ENCODE assay signal across 15 cellular contexts in the genomic region with DNA sequence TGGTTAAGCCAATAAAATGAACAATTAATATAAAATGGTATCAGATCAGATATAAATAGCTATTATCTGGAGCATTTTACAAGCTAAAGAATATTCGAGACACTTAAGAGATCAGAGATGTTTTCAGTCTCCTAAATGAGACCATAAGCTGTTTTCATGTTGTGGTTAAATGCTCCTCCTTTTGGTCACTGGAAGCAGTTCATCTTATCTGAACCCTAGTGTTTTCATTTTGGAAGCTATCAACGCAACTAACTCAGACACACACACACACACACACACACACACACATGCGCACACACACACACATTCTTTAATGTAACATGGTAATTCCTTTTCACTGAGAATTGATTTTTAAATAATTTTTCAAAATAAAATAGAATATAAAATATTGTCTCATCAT. TPM values are rescaled to one million over a fixed set of nuclear protein-coding genes. Genes with fewer than 3 reads are reported as not detected.
DNase-seq lines count a peak whose midpoint lies in the region; ATAC-seq and TF ChIP-seq lines count a peak whose summit lies in the region.
"Had no signal": no experiment of that assay in that cellular context is flagged by ENCODE, and none has a peak within 500 bp of the region (broad histone marks: within the 10 kb centered on the region; RNA-seq: fewer than 3 reads in every experiment).

No MANE protein-coding gene starts in this region.

- dilution Hi-C loops in IMR-90 (cut with HindIII; ENCODE audit: low sequenced_read_pairs, unreplicated experiment): no loop called here

- TF ChIP-seq CTCF in C4-2B (conservative IDR thresholded peaks at IDR 0.05) (peak; percentile 14; the same call in 1 of the 2 replicates), IMR-90 (conservative IDR thresholded peaks at IDR 0.05; ENCODE audit: low read depth, low read length) (peak; percentile 31; the same call in 1 of the 2 replicates), foreskin keratinocyte (conservative IDR thresholded peaks at IDR 0.05) (peak; percentile 44), adrenal gland (IDR thresholded peaks at IDR 0.05) (peak in 3 of 6 experiments; percentile 34 to 37 (median 35)), tibial nerve (IDR thresholded peaks at IDR 0.05) (no peak)

- TF ChIP-seq POLR2A in IMR-90 (IDR thresholded peaks at IDR 0.05; ENCODE audit: low read depth, low read length) (no peak), adrenal gland (IDR thresholded peaks at IDR 0.05) (no peak), tibial nerve (IDR thresholded peaks at IDR 0.05) (no peak)

- H3K14ac ChIP-seq in IMR-90 (replicated peaks; ENCODE audit: low read depth, low read length): no peak overlapping the region

- no peak overlapping the region for H4K8ac ChIP-seq in IMR-90 (ENCODE audit: low read depth in 2 of 2, low read length in 2 of 2)

- no peaks in the 10 kb centered on the region; the same call in 1 of the 2 replicates for H3K9me1 ChIP-seq in IMR-90 (ENCODE audit: insufficient read depth, low read length)

- no peak overlapping the region for H3K56ac ChIP-seq in IMR-90 (ENCODE audit: extremely low read depth, insufficient read depth, low read length)

- no peak overlapping the region for H2BK5ac ChIP-seq in IMR-90 (ENCODE audit: low read depth, low read length, poor library complexity, severe bottlenecking)

- H4K5ac ChIP-seq in IMR-90 (ENCODE audit: low read depth, low read length): no peak overlapping the region

- intact Hi-C loops in IMR-90 (cut with micrococcal nuclease): loop anchor here (2.0 kb wide), 1 partner anchor 140 kb away; no protein-coding TSS in a partner anchor
- intact Hi-C loops in adrenal gland (cut with DNase I): no loop called here

- no peak overlapping the region for H2AK9ac ChIP-seq in IMR-90 (replicated peaks; ENCODE audit: low read depth, low read length, poor library complexity)

- no peaks in the 10 kb centered on the region for H3K27me3 ChIP-seq in IMR-90 (ENCODE audit: control insufficient read depth, insufficient read depth, low read length)
- H3K27me3 ChIP-seq in adipocyte (replicated peaks; ENCODE audit: control insufficient read depth, insufficient read depth, low read length): no peaks in the 10 kb centered on the region
- H3K27me3 ChIP-seq in foreskin keratinocyte: no peaks in the 10 kb centered on the region
- H3K27me3 ChIP-seq in adrenal gland: no peaks in the 10 kb centered on the region
- no peaks in the 10 kb centered on the region for H3K27me3 ChIP-seq in tibial nerve
- H3K27me3 ChIP-seq: esophagus muscularis mucosa, left lung had no signal

- no peak for TF ChIP-seq EP300 in tibial nerve (IDR thresholded peaks at IDR 0.05)

- no peaks in the 10 kb centered on the region; a peak in 1 of 4 replicates for H3K79me1 ChIP-seq in IMR-90 (ENCODE audit: low read depth in 1 of 2, low read length in 2 of 2)

- H3K9me3 ChIP-seq in IMR-90 (ENCODE audit: control insufficient read depth, insufficient read depth, low read length) (no peaks in the 10 kb centered on the region), adipocyte (ENCODE audit: control insufficient read depth, low read length) (no peaks in the 10 kb centered on the region), adrenal gland (replicated peaks in 1 of 3) (peaks cover 0 to 3% (median 0%) of the 10 kb centered on the region in 3 donors), tibial nerve (no peaks in the 10 kb centered on the region)
- H3K9me3 ChIP-seq: esophagus muscularis mucosa had no signal

- CTCF ChIA-PET in IMR-90 (lab: Yijun Ruan, JAX): interaction anchor here (0.6 to 1.5 kb wide), 5 partner anchors 10 to 477 kb away, joined by 3 to 13 read pairs (median 4); partner anchors contain the start of gene LRRC8C

- H3K23ac ChIP-seq in IMR-90 (ENCODE audit: low read depth, low read length): no peak overlapping the region

- no CpG with 5 or more reads among the region's 3 CpGs for WGBS in IMR-90 (ENCODE audit: extremely low coverage in 2 of 2, insufficient read length in 1 of 2), 2 experiments
- 56 to 71% (median 65%) methylated on average over 3 of the region's 3 CpGs for WGBS in adrenal gland, 4 donors
- WGBS in tibial nerve, 2 donors: 60 to 68% methylated on average over 3 of the region's 3 CpGs

- H2BK120ac ChIP-seq in IMR-90 (ENCODE audit: low read depth, low read length): no peak overlapping the region

- no peak overlapping the region for H4K91ac ChIP-seq in IMR-90 (ENCODE audit: insufficient read depth, low read depth, low read length)

- H3K4me1 ChIP-seq in IMR-90 (ENCODE audit: control insufficient read depth, insufficient read depth, low read length) (no peaks in the 10 kb centered on the region), adipocyte (ENCODE audit: control insufficient read depth, insufficient read depth, low read length) (no peaks in the 10 kb centered on the region), foreskin keratinocyte (peaks cover 2% of the 10 kb centered on the region), adrenal gland (replicated peaks in 1 of 2) (peaks cover 12 to 22% of the 10 kb centered on the region in 2 donors), tibial nerve (peaks cover 0 to 31% (median 0%) of the 10 kb centered on the region in 4 donors)
- H3K4me1 ChIP-seq: esophagus muscularis mucosa, left lung had no signal

- H2BK15ac ChIP-seq in IMR-90 (ENCODE audit: low read depth, low read length): no peak overlapping the region

- peak; percentile 38 for DNase-seq in IMR-90
- DNase-seq in adipocyte (ENCODE audit: low read depth): peak; percentile 42
- DNase-seq in foreskin keratinocyte: no peak
- no peak for DNase-seq in adrenal gland
- DNase-seq in tibial nerve (ENCODE audit: low spot score in 2 of 2): no peak
- no peak for DNase-seq in NCI-H1417 treated with DMSO at 0.1 percent for 48 hours (lab: John Stamatoyannopoulos, UW)
- DNase-seq: activated CD8-positive, alpha-beta memory T cell treated with anti-CD3 and anti-CD28 coated beads, Interleukin-2, amount 50 U/mL, for 4 hours; DMS153; left lung; NCI-H187; nucleus accumbens; stimulated activated CD4-positive, alpha-beta T cell treated with anti-CD3 and anti-CD28 coated beads, Interleukin-15, amount 100 ng/mL, for 24 hours had no signal

- TF ChIP-seq RAD21 in IMR-90 (IDR thresholded peaks at IDR 0.05; ENCODE audit: low read length): 0 out of 2 replicates have a peak, but pooled peaks have one; percentile 20

- H3K36me3 ChIP-seq in IMR-90 (ENCODE audit: control insufficient read depth, insufficient read depth, low read length) (no peaks in the 10 kb centered on the region), adipocyte (ENCODE audit: control insufficient read depth, insufficient read depth, low read length, severe bottlenecking) (no peaks in the 10 kb centered on the region), adrenal gland (replicated peaks in 1 of 2) (no peaks in the 10 kb centered on the region), tibial nerve (no peaks in the 10 kb centered on the region)
- H3K36me3 ChIP-seq: esophagus muscularis mucosa, left lung had no signal

- in situ Hi-C loops in IMR-90 (cut with MboI; ENCODE audit: low sequenced_read_pairs): no loop called here

- no TSS peak for BruUV-seq in IMR-90 (replicated peaks; lab: Mats Ljungman, UMichigan)

- H3K18ac ChIP-seq in IMR-90 (ENCODE audit: low read depth, low read length): no peak overlapping the region

- no peak overlapping the region for H3K4me2 ChIP-seq in IMR-90 (ENCODE audit: low read depth, low read length)

- H3K27ac ChIP-seq in C4-2B (no peak overlapping the region), IMR-90 (ENCODE audit: insufficient read depth, low read length) (no peak overlapping the region), foreskin keratinocyte (no peak overlapping the region), adrenal gland (no peak overlapping the region), tibial nerve (no peak overlapping the region)
- H3K27ac ChIP-seq: esophagus muscularis mucosa, left lung had no signal

- no peak overlapping the region for H2AK5ac ChIP-seq in IMR-90 (ENCODE audit: low read depth, low read length)

- no peak overlapping the region for H2AFZ ChIP-seq in IMR-90 (replicated peaks; ENCODE audit: low read length, poor library complexity)

- no peak overlapping the region for H2BK20ac ChIP-seq in IMR-90 (ENCODE audit: low read depth, low read length)

- H3K9ac ChIP-seq in IMR-90 (ENCODE audit: low read depth, low read length): no peak overlapping the region
- no peak overlapping the region for H3K9ac ChIP-seq in adipocyte (ENCODE audit: low read length)

- POLR2A ChIA-PET in IMR-90 (lab: Charles Lee; ENCODE audit: unreplicated experiment): no interaction called here

- no peak for ATAC-seq in IMR-90 (ENCODE audit: low read depth)
- no peak for ATAC-seq in foreskin keratinocyte
- ATAC-seq in esophagus mucosa: no peak
- ATAC-seq: left lung had no signal

- H4K20me1 ChIP-seq in IMR-90 (ENCODE audit: insufficient read depth, low read length): no peaks in the 10 kb centered on the region

- H3K4ac ChIP-seq in IMR-90 (ENCODE audit: low read depth, low read length): no peak overlapping the region

- no peak overlapping the region for H3K4me3 ChIP-seq in IMR-90 (ENCODE audit: insufficient read depth, low read depth, low read length)
- no peak overlapping the region for H3K4me3 ChIP-seq in adipocyte (ENCODE audit: low read length)
- no peak overlapping the region for H3K4me3 ChIP-seq in adrenal gland
- no peak overlapping the region for H3K4me3 ChIP-seq in tibial nerve
- H3K4me3 ChIP-seq: esophagus muscularis mucosa, left lung had no signal

TF ChIP-seq in IMR-90, 13 proteins besides CTCF, POLR2A, EP300 and RAD21 (continues in another document):
- TF ChIP-seq, protein P1, sequence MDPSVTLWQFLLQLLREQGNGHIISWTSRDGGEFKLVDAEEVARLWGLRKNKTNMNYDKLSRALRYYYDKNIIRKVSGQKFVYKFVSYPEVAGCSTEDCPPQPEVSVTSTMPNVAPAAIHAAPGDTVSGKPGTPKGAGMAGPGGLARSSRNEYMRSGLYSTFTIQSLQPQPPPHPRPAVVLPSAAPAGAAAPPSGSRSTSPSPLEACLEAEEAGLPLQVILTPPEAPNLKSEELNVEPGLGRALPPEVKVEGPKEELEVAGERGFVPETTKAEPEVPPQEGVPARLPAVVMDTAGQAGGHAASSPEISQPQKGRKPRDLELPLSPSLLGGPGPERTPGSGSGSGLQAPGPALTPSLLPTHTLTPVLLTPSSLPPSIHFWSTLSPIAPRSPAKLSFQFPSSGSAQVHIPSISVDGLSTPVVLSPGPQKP (IDR thresholded peaks at IDR 0.05; ENCODE audit: borderline replicate concordance, low read depth, low read length): no peak
- no peak for TF ChIP-seq RCOR1 (IDR thresholded peaks at IDR 0.05; ENCODE audit: insufficient replicate concordance, low read length)

RNA-seq across cellular contexts. Expression of gene LRRC8C, which starts 10.0 kb away (rescaled TPM):
- total RNA-seq in IMR-90 (2012; rRNA removed) (12.9 and 15.3 TPM in 2 replicates), foreskin keratinocyte (23.2 and 27.9 TPM in 2 replicates), adrenal gland (10 to 100 TPM in 6 of 8 donors, 1 to 10 TPM in 2; 7.5 to 33.6 (median 16.9) TPM), tibial nerve (10 to 100 TPM; 16.5 to 23.8 (median 20.2) TPM), esophagus mucosa (1.8 TPM)
- polyA plus RNA-seq in IMR-90 (2012; rRNA removed) (6.5 TPM in 2 replicates), foreskin keratinocyte (7.1 and 7.6 TPM in 2 replicates), adrenal gland (10 to 100 TPM in 1 of 3 donors, 1 to 10 TPM in 2; 6.7 to 11.9 (median 9.5) TPM)
- 2.1 and 2.3 TPM in 2 replicates for polyA plus RNA-seq in IMR-90 (2012; cell fraction: cytosol; rRNA removed)
- 1.2 and 3.8 TPM in 2 replicates for polyA plus RNA-seq in IMR-90 (2012; cell fraction: nucleus; rRNA removed; ENCODE audit: low replicate concordance)

Comparison
In these comparisons a context has a peak if more than half of its experiments do, and no peak if none do; other contexts are left out.
1. CTCF ChIP-seq: peak in C4-2B (single experiment), IMR-90 (single experiment) and foreskin keratinocyte (single experiment); none in tibial nerve (0 of 5).
2. DNase-seq: peak in IMR-90 (single experiment) and adipocyte (single experiment); none in foreskin keratinocyte (0 of 2), adrenal gland (0 of 7), tibial nerve (0 of 2) and NCI-H1417 treated with DMSO at 0.1 percent for 48 hours (single experiment).